ENCODE assay signal across 18 cellular contexts in genomic region chr3:23667536-23668429, GRCh38.
DNase-seq lines count a peak whose midpoint lies in the region; ATAC-seq and TF ChIP-seq lines count a peak whose summit lies in the region.
"Had no signal": no experiment of that assay in that cellular context is flagged by ENCODE, and none has a peak within 500 bp of the region (broad histone marks: within the 10 kb centered on the region; RNA-seq: fewer than 3 reads in every experiment).

No MANE protein-coding gene starts in this region.

- no TSS peak for BruUV-seq in HCT116 (replicated peaks; lab: Mats Ljungman, UMichigan)

- H3K4me3 Mint-ChIP-seq in activated T-cell treated with anti-CD3 and anti-CD28 coated beads, Interleukin-2, amount 50 U/mL, for 4 hours: no peak overlapping the region

- H3K27me3 Mint-ChIP-seq in activated T-cell treated with anti-CD3 and anti-CD28 coated beads, Interleukin-2, amount 50 U/mL, for 4 hours (ENCODE audit: low read depth): peaks cover 16% of the 10 kb centered on the region

- H3K27ac ChIP-seq in AG04450 (ENCODE audit: low read depth, low read length): peak overlapping the region; percentile 69
- H3K27ac ChIP-seq in HCT116 (ENCODE audit: low read depth, low read length): peak overlapping the region; percentile 76
- peak overlapping the region; percentile 14; the same call in 1 of the 2 replicates for H3K27ac ChIP-seq in SJCRH30
- peak overlapping the region; percentile 74 for H3K27ac ChIP-seq in hepatocyte
- H3K27ac ChIP-seq: gastrocnemius medialis, suprapubic skin had no signal

- H3K4me2 ChIP-seq in HCT116 (ENCODE audit: low read length): peak overlapping the region; percentile 75
- no peak overlapping the region for H3K4me2 ChIP-seq in hepatocyte

- no peaks in the 10 kb centered on the region for H3K4me1 Mint-ChIP-seq in activated T-cell treated with anti-CD3 and anti-CD28 coated beads, Interleukin-2, amount 50 U/mL, for 4 hours (ENCODE audit: low read depth)

- H3K79me2 ChIP-seq in HCT116 (ENCODE audit: insufficient read depth, low read length): no peaks in the 10 kb centered on the region
- H3K79me2 ChIP-seq in hepatocyte: no peaks in the 10 kb centered on the region

- no peaks in the 10 kb centered on the region; the same call in 1 of the 2 replicates for H3K9me3 ChIP-seq in AG04450 (ENCODE audit: control insufficient read depth, insufficient read depth, low read length)
- H3K9me3 ChIP-seq in HCT116 (ENCODE audit: control insufficient read depth in 1 of 2, insufficient read depth in 1 of 2, low read depth in 1 of 2, low read length in 2 of 2): no peaks in the 10 kb centered on the region
- H3K9me3 ChIP-seq in SJCRH30 (replicated peaks): no peaks in the 10 kb centered on the region
- H3K9me3 ChIP-seq in hepatocyte (ENCODE audit: low read depth): no peaks in the 10 kb centered on the region
- H3K9me3 ChIP-seq: body of pancreas, gastrocnemius medialis, suprapubic skin had no signal

- no peak for TF ChIP-seq RAD21 in HCT116 (IDR thresholded peaks at IDR 0.05; ENCODE audit: low read depth)

- H3K4me1 ChIP-seq in HCT116 (ENCODE audit: control insufficient read depth in 1 of 2, insufficient read depth in 2 of 2, low read length in 2 of 2) (peaks cover 38 to 80% of the 10 kb centered on the region in 2 experiments), SJCRH30 (peaks cover 23% of the 10 kb centered on the region), hepatocyte (ENCODE audit: insufficient read depth) (no peaks in the 10 kb centered on the region)

- H3K9me2 ChIP-seq in HCT116 (ENCODE audit: insufficient read depth) (no peaks in the 10 kb centered on the region), hepatocyte (replicated peaks; ENCODE audit: insufficient read depth) (no peaks in the 10 kb centered on the region)

- DNase-seq in AG04450 (ENCODE audit: low read depth, low spot score) (no peak), HCT116 (ENCODE audit: low read depth, low spot score) (no peak), SJCRH30 (no peak), hepatocyte (ENCODE audit: low spot score) (no peak), ecto neural progenitor cell (ENCODE audit: low spot score) (no peak), NK-92 (lab: John Stamatoyannopoulos, UW; ENCODE audit: unreplicated experiment) (no peak)
- DNase-seq in activated T-cell treated with anti-CD3 and anti-CD28 coated beads, Interleukin-2, amount 50 U/mL, for 4 hours: no peak
- DNase-seq: activated CD8-positive, alpha-beta memory T cell treated with anti-CD3 and anti-CD28 coated beads for 24 hours; activated gamma-delta T cell treated with Interleukin-2 at 50 U/mL for 16 hours; effector CD4-positive, alpha-beta T cell; gastrocnemius medialis; midbrain; NCI-H187; NCI-H526 treated with DMSO at 0.1 percent for 48 hours; SIG-M5 had no signal

- H3K9me3 Mint-ChIP-seq in activated T-cell treated with anti-CD3 and anti-CD28 coated beads, Interleukin-2, amount 50 U/mL, for 4 hours: no peaks in the 10 kb centered on the region

- TF ChIP-seq POLR2A in HCT116 (IDR thresholded peaks at IDR 0.05; ENCODE audit: borderline replicate concordance, extremely low read depth, insufficient read depth, insufficient read length): no peak

- no peaks in the 10 kb centered on the region for H3K27me3 ChIP-seq in AG04450 (ENCODE audit: control insufficient read depth, insufficient read depth, low read length)
- no peaks in the 10 kb centered on the region for H3K27me3 ChIP-seq in HCT116 (ENCODE audit: insufficient read depth, low read length)
- no peaks in the 10 kb centered on the region for H3K27me3 ChIP-seq in SJCRH30
- H3K27me3 ChIP-seq in hepatocyte: no peaks in the 10 kb centered on the region

- RAD21 ChIA-PET in HCT116 (lab: Charles Lee; ENCODE audit: low non-redundant PET in 1 of 2, low total read pairs in 2 of 2, uncharacterized antibody in 2 of 2, unreplicated experiment in 2 of 2): no interaction called here

- no peaks in the 10 kb centered on the region for H3K36me3 ChIP-seq in HCT116 (ENCODE audit: control insufficient read depth in 1 of 2, insufficient read depth in 2 of 2, low read length in 2 of 2)
- no peaks in the 10 kb centered on the region for H3K36me3 ChIP-seq in SJCRH30
- no peaks in the 10 kb centered on the region for H3K36me3 ChIP-seq in hepatocyte (replicated peaks; ENCODE audit: insufficient read depth, low read depth)
- H3K36me3 ChIP-seq: gastrocnemius medialis, suprapubic skin had no signal

- CTCF ChIA-PET in AG04450 (lab: Charles Lee): no interaction called here
- CTCF ChIA-PET in HCT116 (lab: Charles Lee): interaction anchor here (1.4 kb wide), 1 partner anchor 18 kb away, joined by 4 read pairs; no protein-coding TSS in a partner anchor

- H3K36me3 Mint-ChIP-seq in activated T-cell treated with anti-CD3 and anti-CD28 coated beads, Interleukin-2, amount 50 U/mL, for 4 hours (ENCODE audit: insufficient read depth): no peaks in the 10 kb centered on the region

- H3K4me3 ChIP-seq in AG04450 (ENCODE audit: low read depth, low read length): no peak overlapping the region
- peak overlapping the region in 1 of 2 experiments; percentile 35; a peak in 2 of 4 replicates for H3K4me3 ChIP-seq in HCT116 (replicated peaks in 1 of 2; ENCODE audit: low read depth in 1 of 2, low read length in 2 of 2)
- no peak overlapping the region for H3K4me3 ChIP-seq in SJCRH30
- H3K4me3 ChIP-seq in hepatocyte: no peak overlapping the region
- H3K4me3 ChIP-seq: body of pancreas, gastrocnemius medialis, suprapubic skin had no signal

- no peak for TF ChIP-seq CTCF in AG04450 (IDR thresholded peaks at IDR 0.05; ENCODE audit: low read depth, low read length)
- TF ChIP-seq CTCF in HCT116 (IDR thresholded peaks at IDR 0.05 in 2 of 3, conservative IDR thresholded peaks at IDR 0.05 in 1 of 3; ENCODE audit: borderline replicate concordance in 1 of 3, insufficient read depth in 1 of 3, low read depth in 2 of 3, low read length in 2 of 3): no peak
- no peak for TF ChIP-seq CTCF in hepatocyte (IDR thresholded peaks at IDR 0.05; ENCODE audit: poor library complexity)

- ATAC-seq in HCT116 (peak; percentile 18; the same call in 1 of the 2 replicates), HG02642 (IDR thresholded peaks at IDR 0.05; ENCODE audit: poor library complexity, unreplicated experiment) (no peak)
- no peak for ATAC-seq in activated T-cell treated with anti-CD3 and anti-CD28 coated beads, Interleukin-2, amount 50 U/mL, for 4 hours

- H4K20me1 ChIP-seq in HCT116 (ENCODE audit: insufficient read depth) (no peaks in the 10 kb centered on the region), hepatocyte (ENCODE audit: insufficient read depth, poor library complexity, severe bottlenecking) (no peaks in the 10 kb centered on the region)

- intact Hi-C loops in HCT116 (cut with micrococcal nuclease): loop anchor here (5.0 kb wide), 1 partner anchor 75 kb away; no protein-coding TSS in a partner anchor

- POLR2A ChIA-PET in AG04450 (lab: Yijun Ruan, JAX) (interaction anchor here (0.7 to 1.1 kb wide), 2 partner anchors 56 to 249 kb away, joined by 3 to 4 read pairs; partner anchors contain the start of genes NKIRAS1 and RPL15), HCT116 (lab: Charles Lee) (interaction anchor here (0.8 to 1.7 kb wide), 6 partner anchors 9 to 173 kb away, joined by 3 to 5 read pairs (median 4); no protein-coding TSS in a partner anchor)

- H2AFZ ChIP-seq in HCT116 (ENCODE audit: low read depth, low read length, poor library complexity, severe bottlenecking): peak overlapping the region; percentile 90
- H2AFZ ChIP-seq in hepatocyte: no peak overlapping the region

- H3K9ac ChIP-seq in HCT116 (ENCODE audit: low read length): peak overlapping the region; percentile 50

- WGBS in hepatocyte (ENCODE audit: low lambda C conversion rate, missing lambda C conversion rate): 71% methylated on average over 6 of the region's 6 CpGs

TF ChIP-seq in HCT116, 20 proteins besides CTCF, POLR2A, EP300 and RAD21:
- TF ChIP-seq ZFX (IDR thresholded peaks at IDR 0.05) (no peak), CEBPB (IDR thresholded peaks at IDR 0.05; ENCODE audit: low read depth) (no peak), REST (IDR thresholded peaks at IDR 0.05; ENCODE audit: low read depth) (no peak), EGR1 (IDR thresholded peaks at IDR 0.05; ENCODE audit: low read depth) (no peak), JUND (IDR thresholded peaks at IDR 0.05) (no peak), ATF3 (IDR thresholded peaks at IDR 0.05) (no peak), MAX (IDR thresholded peaks at IDR 0.05) (no peak), FOSL1 (IDR thresholded peaks at IDR 0.05; ENCODE audit: low read depth) (no peak), POLR2AphosphoS5 (IDR thresholded peaks at IDR 0.05; ENCODE audit: low read depth, low read length) (no peak), ELF1 (IDR thresholded peaks at IDR 0.05; ENCODE audit: borderline replicate concordance, low read depth) (no peak)
TF ChIP-seq in HCT116: peak in this region for 0.

Comparison
In these comparisons a context has a peak if more than half of its experiments do, and no peak if none do; other contexts are left out.
1. H3K27ac ChIP-seq: peak in every context shown above with its lines; median percentile 76 in HCT116; 74 in hepatocyte; 69 in AG04450; 14 in SJCRH30.